Comparison of ENCODE assay signal across 21 cellular contexts in genomic region chr6:131779304-131779703, GRCh38. TPM values are rescaled to one million over a fixed set of nuclear protein-coding genes. Genes with fewer than 3 reads are reported as not detected.
A peak's percentile ranks its signal among the peaks of the same experiment; 100 is the strongest.
DNase-seq lines count a peak whose midpoint lies in the region; ATAC-seq, FAIRE-seq and TF ChIP-seq lines count a peak whose summit lies in the region.
"Had no signal": no experiment of that assay in that cellular context is flagged by ENCODE, and none has a peak within 500 bp of the region (broad histone marks: within the 10 kb centered on the region; RNA-seq: fewer than 3 reads in every experiment).

No MANE protein-coding gene starts in this region.

- POLR2A ChIA-PET in HEK293 (lab: Yijun Ruan, JAX) = no interaction called here

- DNase-seq in MG63 (peak; percentile 48), coronary artery (ENCODE audit: low spot score) (no peak), tibial artery (no peak), H54 (ENCODE audit: insufficient read length, low spot score) (no peak)
- no peak for DNase-seq in activated naive CD8-positive, alpha-beta T cell treated with anti-CD3 and anti-CD28 coated beads, Interleukin-2, amount 50 U/mL, for 24 hours
- DNase-seq: BE2C; CD4-positive, alpha-beta memory T cell; COR-L47; DMS153; DMS79 treated with DMSO at 0.1 percent for 48 hours; EL; HFFc6 had no signal

- H3K27ac ChIP-seq in HEK293 (ENCODE audit: extremely low read depth, low read depth, low read length) (no peak overlapping the region), coronary artery (peak overlapping the region; percentile 30 to 49), tibial artery (peak overlapping the region; percentile 41 to 70)
- H3K27ac ChIP-seq: A549, C4-2B had no signal

- intact Hi-C loops in tibial artery (cut with DNase I; ENCODE audit: low total_unique reads) = no loop called here

- H3K4me3 ChIP-seq in HEK293 (ENCODE audit: low read depth, low read length) (no peak overlapping the region), MG63 (no peak overlapping the region), coronary artery (no peak overlapping the region), tibial artery (no peak overlapping the region)
- H3K4me3 ChIP-seq: A549, GM23338, HAP-1 had no signal

- peaks cover 15% of the 10 kb centered on the region for H3K27me3 Mint-ChIP-seq in activated naive CD8-positive, alpha-beta T cell treated with anti-CD3 and anti-CD28 coated beads, Interleukin-2, amount 50 U/mL, for 24 hours

- H3K4me1 ChIP-seq in HEK293 (ENCODE audit: control insufficient read depth, insufficient read depth, low read length) (no peaks in the 10 kb centered on the region), tibial artery (peaks cover 0 to 30% (median 5%) of the 10 kb centered on the region in 4 donors)
- H3K4me1 ChIP-seq: A549, BE2C, HAP-1 had no signal

- H3K9me3 ChIP-seq in HEK293 (ENCODE audit: control insufficient read depth, insufficient read depth, low read depth, low read length) = no peaks in the 10 kb centered on the region
- H3K9me3 ChIP-seq in MG63 = no peaks in the 10 kb centered on the region
- no peaks in the 10 kb centered on the region for H3K9me3 ChIP-seq in tibial artery
- H3K9me3 ChIP-seq: A549, BE2C, HAP-1 had no signal

- no peaks in the 10 kb centered on the region for H3K9me3 Mint-ChIP-seq in activated naive CD8-positive, alpha-beta T cell treated with anti-CD3 and anti-CD28 coated beads, Interleukin-2, amount 50 U/mL, for 24 hours
- H3K9me3 Mint-ChIP-seq: CD4-positive, alpha-beta memory T cell; GM23338; HFFc6 had no signal

- H3K27ac Mint-ChIP-seq in activated naive CD8-positive, alpha-beta T cell treated with anti-CD3 and anti-CD28 coated beads, Interleukin-2, amount 50 U/mL, for 24 hours = no peak overlapping the region
- H3K27ac Mint-ChIP-seq: CD4-positive, alpha-beta memory T cell; GM23338; HFFc6 had no signal

- no peak overlapping the region for H3K4me3 Mint-ChIP-seq in activated naive CD8-positive, alpha-beta T cell treated with anti-CD3 and anti-CD28 coated beads, Interleukin-2, amount 50 U/mL, for 24 hours
- H3K4me3 Mint-ChIP-seq: CD4-positive, alpha-beta memory T cell; GM23338; HFFc6 had no signal

- H3K36me3 Mint-ChIP-seq in activated naive CD8-positive, alpha-beta T cell treated with anti-CD3 and anti-CD28 coated beads, Interleukin-2, amount 50 U/mL, for 24 hours (ENCODE audit: low read depth) = no peaks in the 10 kb centered on the region
- H3K36me3 Mint-ChIP-seq: CD4-positive, alpha-beta memory T cell had no signal

- H3K27me3 ChIP-seq in MG63 (no peaks in the 10 kb centered on the region), tibial artery (no peaks in the 10 kb centered on the region)
- H3K27me3 ChIP-seq: BE2C had no signal

- TF ChIP-seq CTCF in HEK293 (tag by site-specific recombination; IDR thresholded peaks at IDR 0.05) (no peak), coronary artery (IDR thresholded peaks at IDR 0.05) (no peak), tibial artery (IDR thresholded peaks at IDR 0.05) (no peak)

- FAIRE-seq in H54 (lab: Jason Lieb, UNC) = no peak
- FAIRE-seq: A549, D721Med, G401.6, GM12891, HTR-8/SVneo had no signal

- CTCF ChIA-PET in HEK293 (lab: Yijun Ruan, JAX) = interaction anchor here (0.5 to 1.8 kb wide), 4 partner anchors 20 to 131 kb away, joined by 3 to 4 read pairs (median 3); no protein-coding TSS in a partner anchor

- no peaks in the 10 kb centered on the region for H3K36me3 ChIP-seq in HEK293 (ENCODE audit: control insufficient read depth in 2 of 2, insufficient read depth in 1 of 2, low read length in 2 of 2)
- H3K36me3 ChIP-seq in MG63 = no peaks in the 10 kb centered on the region
- H3K36me3 ChIP-seq in tibial artery = no peaks in the 10 kb centered on the region
- H3K36me3 ChIP-seq: BE2C, HAP-1 had no signal

- no peak for TF ChIP-seq POLR2A in H54 (IDR thresholded peaks at IDR 0.05; ENCODE audit: low read depth, low read length)

- H3K4me1 Mint-ChIP-seq in activated naive CD8-positive, alpha-beta T cell treated with anti-CD3 and anti-CD28 coated beads, Interleukin-2, amount 50 U/mL, for 24 hours = no peaks in the 10 kb centered on the region
- H3K4me1 Mint-ChIP-seq: CD4-positive, alpha-beta memory T cell had no signal

- no peak for ATAC-seq in activated naive CD8-positive, alpha-beta T cell treated with anti-CD3 and anti-CD28 coated beads, Interleukin-2, amount 50 U/mL, for 24 hours
- ATAC-seq: A549, GM23338 had no signal

TF ChIP-seq in HEK293, 187 proteins besides CTCF, POLR2A, EP300 and RAD21:
- TF ChIP-seq ZFP37 (tag by site-specific recombination; IDR thresholded peaks at IDR 0.05) (no peak), PRDM10 (tag by site-specific recombination; IDR thresholded peaks at IDR 0.05) (0 out of 2 replicates have a peak, but pooled peaks have one; percentile 11)
- TF ChIP-seq, protein P1, sequence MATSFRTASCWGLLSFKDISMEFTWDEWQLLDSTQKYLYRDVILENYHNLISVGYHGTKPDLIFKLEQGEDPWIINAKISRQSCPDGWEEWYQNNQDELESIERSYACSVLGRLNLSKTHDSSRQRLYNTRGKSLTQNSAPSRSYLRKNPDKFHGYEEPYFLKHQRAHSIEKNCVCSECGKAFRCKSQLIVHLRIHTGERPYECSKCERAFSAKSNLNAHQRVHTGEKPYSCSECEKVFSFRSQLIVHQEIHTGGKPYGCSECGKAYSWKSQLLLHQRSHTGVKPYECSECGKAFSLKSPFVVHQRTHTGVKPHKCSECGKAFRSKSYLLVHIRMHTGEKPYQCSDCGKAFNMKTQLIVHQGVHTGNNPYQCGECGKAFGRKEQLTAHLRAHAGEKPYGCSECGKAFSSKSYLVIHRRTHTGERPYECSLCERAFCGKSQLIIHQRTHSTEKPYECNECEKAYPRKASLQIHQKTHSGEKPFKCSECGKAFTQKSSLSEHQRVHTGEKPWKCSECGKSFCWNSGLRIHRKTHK (tag by site-specific recombination; IDR thresholded peaks at IDR 0.05) = no peak

RNA-seq across cellular contexts. Expression of gene ENPP1, which starts 28.5 kb away (rescaled TPM):
- 0.91 and 3.1 TPM in 2 replicates for total RNA-seq in MG63 (2014; rRNA removed; shearing (Covaris generic); ENCODE audit: low replicate concordance)
